10 cellular contexts compared by ENCODE assay signal in genomic region chr20:23799216-23799847, GRCh38. TPM values are rescaled to one million over a fixed set of nuclear protein-coding genes. Genes with fewer than 3 reads are reported as not detected.
DNase-seq lines count a peak whose midpoint lies in the region; ATAC-seq and TF ChIP-seq lines count a peak whose summit lies in the region.
"Not testable (repeated sequence)": the region's sequence is repeated elsewhere in the genome, so short reads cannot be mapped to it uniquely, and the experiment has no call there.
"Had no signal": no experiment of that assay in that cellular context is flagged by ENCODE, and none has a peak within 500 bp of the region (broad histone marks: within the 10 kb centered on the region; RNA-seq: fewer than 3 reads in every experiment).

No MANE protein-coding gene starts in this region.

- not testable (repeated sequence) for H3K9me3 ChIP-seq in Panc1 (ENCODE audit: control insufficient read depth, insufficient read depth, low read depth, low read length)

- in situ Hi-C loops in Panc1 (cut with HindIII; ENCODE audit: low pct_unique_long_range_greater_than_20kb, low sequenced_read_pairs), result not testable (repeated sequence)

- POLR2A ChIA-PET in Panc1 (lab: Charles Lee), result not testable (repeated sequence)

- ATAC-seq in GM21447 (IDR thresholded peaks at IDR 0.05; ENCODE audit: unreplicated experiment) (peak; percentile 88), HG03558 (IDR thresholded peaks at IDR 0.05; ENCODE audit: extremely low read depth, unreplicated experiment) (peak; percentile 52), Panc1 (peak; percentile 99)

- H3K4me1 ChIP-seq in Panc1 (ENCODE audit: control insufficient read depth, insufficient read depth, low read length), result not testable (repeated sequence)

- TF ChIP-seq CTCF in Panc1 (IDR thresholded peaks at IDR 0.05) (peak; percentile 83), fibroblast of pulmonary artery (IDR thresholded peaks at IDR 0.05; ENCODE audit: low read length, missing control alignments) (peak; percentile 57)

- intact Hi-C loops in Panc1 (cut with micrococcal nuclease; ENCODE audit: unreplicated experiment), result not testable (repeated sequence)

- CTCF ChIA-PET in Panc1 (lab: Charles Lee), result interaction anchor here (0.6 kb wide), 1 partner anchor 26 kb away, joined by 3 read pairs; no protein-coding TSS in a partner anchor

- H3K36me3 ChIP-seq in Panc1 (ENCODE audit: control insufficient read depth, insufficient read depth, low read length), result not testable (repeated sequence)

- peak; percentile 41 for DNase-seq in EH (ENCODE audit: low read depth)
- DNase-seq in Panc1 (ENCODE audit: low read depth, low spot score), result not testable (repeated sequence)
- peak; percentile 48 to 55 for DNase-seq in activated T-cell treated with anti-CD3 and anti-CD28 coated beads, Interleukin-2, amount 50 U/mL, for 48 hours
- DNase-seq in fibroblast of pulmonary artery (ENCODE audit: low read depth), result peak; percentile 30
- peak; percentile 40 for DNase-seq in mucosa of gallbladder (ENCODE audit: low spot score)
- peak; percentile 16 for DNase-seq in superior temporal gyrus (ENCODE audit: extremely low spot score)

- not testable (repeated sequence) for H3K27me3 ChIP-seq in Panc1 (ENCODE audit: control insufficient read depth, insufficient read depth, low read length)

- H3K4me3 ChIP-seq in Panc1 (ENCODE audit: low read depth in 2 of 2, low read length in 2 of 2); fibroblast of pulmonary artery (replicated peaks; ENCODE audit: low read depth, low read length): not testable (repeated sequence)

- not testable (repeated sequence) for H3K27ac ChIP-seq in Panc1 (ENCODE audit: low read length)

- not testable (repeated sequence) for BruUV-seq in Panc1 (replicated peaks; lab: Mats Ljungman, UMichigan)

RNA-seq across cellular contexts. Expression of gene CST2, which starts 27.2 kb away (rescaled TPM):
- total RNA-seq in Panc1 (2021; ENCODE audit: unreplicated experiment), result not detected
- not detected for polyA plus RNA-seq in Panc1 (2012; ENCODE audit: insufficient read length)
- total RNA-seq in mucosa of gallbladder, result not detected
- total RNA-seq: occipital lobe, thoracic aorta had no signal

RNA-seq across cellular contexts. Expression of gene CST1, which starts 48.6 kb away (rescaled TPM):
- total RNA-seq in Panc1 (2021; ENCODE audit: unreplicated experiment) (not detected), mucosa of gallbladder (28.7 TPM)
- not detected for polyA plus RNA-seq in Panc1 (2012; ENCODE audit: insufficient read length)
- total RNA-seq: occipital lobe, thoracic aorta had no signal

Comparison
In these comparisons a context has a peak if more than half of its experiments do, and no peak if none do; other contexts are left out.
1. RNA of gene CST1, which starts 48.6 kb away (total RNA-seq): 28.7 TPM in mucosa of gallbladder (single experiment); not detected in Panc1 (single experiment); every median in the first group is over 10 times any median in the second.
2. Peak in every context shown above with its lines, with median percentiles within 50 percentile points of each other: ATAC-seq.